ENCODE assay signal across 1 cellular context in the genomic region with DNA sequence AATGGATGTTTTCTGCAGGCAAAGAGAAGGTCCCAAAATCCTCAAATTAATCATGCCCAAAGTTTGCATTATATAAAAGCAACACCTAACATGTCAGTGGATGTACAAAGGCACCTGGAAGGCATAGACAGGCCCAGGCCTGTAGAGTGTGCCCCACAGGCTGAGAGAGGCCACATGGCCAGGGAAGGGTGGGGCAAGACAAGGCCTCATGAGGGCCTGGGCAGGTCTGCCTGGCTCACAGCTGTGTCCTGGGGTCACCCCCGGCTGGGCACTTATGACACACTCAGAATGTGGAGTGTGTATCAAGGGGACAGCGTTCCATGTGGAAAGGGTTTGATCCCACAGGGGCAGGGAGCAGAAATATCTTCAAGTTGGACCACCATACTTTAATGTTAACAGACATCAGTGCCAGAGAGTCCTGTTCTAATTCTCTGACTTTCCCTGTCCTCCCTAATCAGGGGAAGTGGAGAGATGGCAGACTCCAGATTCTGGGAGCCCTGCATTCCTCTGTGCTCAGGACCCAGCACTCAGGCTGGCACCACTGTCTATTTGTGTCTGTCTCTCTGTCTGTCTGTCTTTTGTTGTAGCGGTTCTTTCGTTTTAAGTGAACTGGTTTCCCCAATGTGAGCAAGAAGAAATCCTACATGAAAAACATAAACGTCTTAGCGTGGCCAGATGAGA.
TF ChIP-seq lines count a peak whose summit lies in the region.

No MANE protein-coding gene starts in this region.

TF ChIP-seq in A549, 52 proteins besides CTCF, POLR2A, EP300 and RAD21 (continued from another document):
- TF ChIP-seq, protein P1, sequence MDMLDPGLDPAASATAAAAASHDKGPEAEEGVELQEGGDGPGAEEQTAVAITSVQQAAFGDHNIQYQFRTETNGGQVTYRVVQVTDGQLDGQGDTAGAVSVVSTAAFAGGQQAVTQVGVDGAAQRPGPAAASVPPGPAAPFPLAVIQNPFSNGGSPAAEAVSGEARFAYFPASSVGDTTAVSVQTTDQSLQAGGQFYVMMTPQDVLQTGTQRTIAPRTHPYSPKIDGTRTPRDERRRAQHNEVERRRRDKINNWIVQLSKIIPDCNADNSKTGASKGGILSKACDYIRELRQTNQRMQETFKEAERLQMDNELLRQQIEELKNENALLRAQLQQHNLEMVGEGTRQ (IDR thresholded peaks at IDR 0.05) = no peak
- TF ChIP-seq RCOR1 (IDR thresholded peaks at IDR 0.05; ENCODE audit: low read depth, low read length) (no peak), HOXB5 (CRISPR knock-in tag; IDR thresholded peaks at IDR 0.05) (0 out of 2 replicates have a peak, but pooled peaks have one; percentile 82), RARB (CRISPR knock-in tag; IDR thresholded peaks at IDR 0.05) (no peak), ESRRA (IDR thresholded peaks at IDR 0.05; ENCODE audit: borderline replicate concordance, low read length) (no peak), GATA3 (IDR thresholded peaks at IDR 0.05; ENCODE audit: borderline replicate concordance) (no peak), SREBF2 (IDR thresholded peaks at IDR 0.05) (no peak), CBX8 (IDR thresholded peaks at IDR 0.05) (no peak), POLR2AphosphoS2 (conservative IDR thresholded peaks at IDR 0.05; ENCODE audit: low read length) (no peak), KDM5A (IDR thresholded peaks at IDR 0.05) (no peak)
- TF ChIP-seq, protein P2, sequence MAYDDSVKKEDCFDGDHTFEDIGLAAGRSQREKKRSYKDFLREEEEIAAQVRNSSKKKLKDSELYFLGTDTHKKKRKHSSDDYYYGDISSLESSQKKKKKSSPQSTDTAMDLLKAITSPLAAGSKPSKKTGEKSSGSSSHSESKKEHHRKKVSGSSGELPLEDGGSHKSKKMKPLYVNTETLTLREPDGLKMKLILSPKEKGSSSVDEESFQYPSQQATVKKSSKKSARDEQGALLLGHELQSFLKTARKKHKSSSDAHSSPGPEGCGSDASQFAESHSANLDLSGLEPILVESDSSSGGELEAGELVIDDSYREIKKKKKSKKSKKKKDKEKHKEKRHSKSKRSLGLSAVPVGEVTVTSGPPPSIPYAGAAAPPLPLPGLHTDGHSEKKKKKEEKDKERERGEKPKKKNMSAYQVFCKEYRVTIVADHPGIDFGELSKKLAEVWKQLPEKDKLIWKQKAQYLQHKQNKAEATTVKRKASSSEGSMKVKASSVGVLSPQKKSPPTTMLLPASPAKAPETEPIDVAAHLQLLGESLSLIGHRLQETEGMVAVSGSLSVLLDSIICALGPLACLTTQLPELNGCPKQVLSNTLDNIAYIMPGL (CRISPR knock-in tag; IDR thresholded peaks at IDR 0.05; ENCODE audit: borderline replicate concordance) = no peak
- TF ChIP-seq, protein P3, sequence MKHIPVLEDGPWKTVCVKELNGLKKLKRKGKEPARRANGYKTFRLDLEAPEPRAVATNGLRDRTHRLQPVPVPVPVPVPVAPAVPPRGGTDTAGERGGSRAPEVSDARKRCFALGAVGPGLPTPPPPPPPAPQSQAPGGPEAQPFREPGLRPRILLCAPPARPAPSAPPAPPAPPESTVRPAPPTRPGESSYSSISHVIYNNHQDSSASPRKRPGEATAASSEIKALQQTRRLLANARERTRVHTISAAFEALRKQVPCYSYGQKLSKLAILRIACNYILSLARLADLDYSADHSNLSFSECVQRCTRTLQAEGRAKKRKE (CRISPR knock-in tag; IDR thresholded peaks at IDR 0.05; ENCODE audit: low read depth) = no peak
- TF ChIP-seq, protein P4, sequence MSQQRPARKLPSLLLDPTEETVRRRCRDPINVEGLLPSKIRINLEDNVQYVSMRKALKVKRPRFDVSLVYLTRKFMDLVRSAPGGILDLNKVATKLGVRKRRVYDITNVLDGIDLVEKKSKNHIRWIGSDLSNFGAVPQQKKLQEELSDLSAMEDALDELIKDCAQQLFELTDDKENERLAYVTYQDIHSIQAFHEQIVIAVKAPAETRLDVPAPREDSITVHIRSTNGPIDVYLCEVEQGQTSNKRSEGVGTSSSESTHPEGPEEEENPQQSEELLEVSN (IDR thresholded peaks at IDR 0.05; ENCODE audit: borderline replicate concordance, low read depth) = 0 out of 2 replicates have a peak, but pooled peaks have one; percentile 34
